In the genomic region with DNA sequence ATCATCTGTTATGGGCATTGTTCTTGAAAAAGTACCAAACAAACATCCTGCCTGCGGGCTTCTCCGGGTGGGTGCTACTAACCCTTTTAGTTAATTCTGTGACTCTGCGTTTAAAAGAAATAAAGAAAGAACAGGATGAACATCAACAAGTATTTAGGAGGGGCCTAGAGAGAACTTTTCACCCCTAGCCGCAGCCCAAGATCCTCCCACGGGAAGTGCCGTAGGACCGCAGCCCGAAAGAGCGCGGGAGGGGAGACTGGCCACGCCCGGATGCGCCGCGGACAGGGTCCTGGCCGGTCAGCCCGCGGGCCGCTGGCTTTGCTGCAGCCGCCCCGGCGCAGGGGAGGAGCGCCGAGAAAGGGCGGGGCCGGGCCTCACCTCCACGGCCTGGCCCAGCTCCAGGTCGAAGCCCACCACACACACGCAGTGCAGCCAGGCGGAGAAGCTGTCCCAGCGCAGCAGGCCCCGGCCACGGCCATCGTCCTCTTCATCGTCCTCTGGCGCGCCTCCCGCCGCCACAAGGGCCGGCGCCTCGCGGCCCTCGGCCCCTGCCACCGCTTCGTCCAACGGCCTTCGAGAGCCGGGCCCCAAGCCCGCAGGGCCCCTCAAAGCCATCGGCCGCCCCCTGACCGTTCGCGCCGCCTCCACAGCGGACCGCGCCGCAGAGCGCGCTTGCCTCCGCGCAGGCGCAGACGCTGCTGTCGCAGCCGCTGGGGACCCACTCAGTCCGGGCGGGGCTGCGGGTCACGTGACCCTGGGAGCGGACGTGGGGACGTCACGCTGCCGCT, we compare ENCODE assay signal across 1 cellular context.
TF ChIP-seq lines count a peak whose summit lies in the region.

A gene with protein sequence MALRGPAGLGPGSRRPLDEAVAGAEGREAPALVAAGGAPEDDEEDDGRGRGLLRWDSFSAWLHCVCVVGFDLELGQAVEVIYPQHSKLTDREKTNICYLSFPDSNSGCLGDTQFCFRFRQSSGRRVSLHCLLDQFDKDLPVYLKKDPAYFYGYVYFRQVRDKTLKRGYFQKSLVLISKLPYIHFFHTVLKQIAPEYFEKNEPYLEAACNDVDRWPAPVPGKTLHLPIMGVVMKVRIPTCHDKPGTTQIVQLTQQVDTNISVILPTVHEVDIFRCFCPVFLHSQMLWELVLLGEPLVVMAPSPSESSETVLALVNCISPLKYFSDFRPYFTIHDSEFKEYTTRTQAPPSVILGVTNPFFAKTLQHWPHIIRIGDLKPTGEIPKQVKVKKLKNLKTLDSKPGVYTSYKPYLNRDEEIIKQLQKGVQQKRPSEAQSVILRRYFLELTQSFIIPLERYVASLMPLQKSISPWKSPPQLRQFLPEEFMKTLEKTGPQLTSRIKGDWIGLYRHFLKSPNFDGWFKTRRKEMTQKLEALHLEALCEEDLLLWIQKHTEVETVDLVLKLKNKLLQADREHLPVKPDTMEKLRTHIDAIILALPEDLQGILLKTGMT (minus strand): TSS at position 674 of the 788 bp plus-strand sequence. CDS start 59 bp downstream, at position 615.

TF ChIP-seq in HepG2, 621 proteins besides CTCF, POLR2A, EP300 and RAD21 (continued from another document and continues in another):
- TF ChIP-seq, protein P1, sequence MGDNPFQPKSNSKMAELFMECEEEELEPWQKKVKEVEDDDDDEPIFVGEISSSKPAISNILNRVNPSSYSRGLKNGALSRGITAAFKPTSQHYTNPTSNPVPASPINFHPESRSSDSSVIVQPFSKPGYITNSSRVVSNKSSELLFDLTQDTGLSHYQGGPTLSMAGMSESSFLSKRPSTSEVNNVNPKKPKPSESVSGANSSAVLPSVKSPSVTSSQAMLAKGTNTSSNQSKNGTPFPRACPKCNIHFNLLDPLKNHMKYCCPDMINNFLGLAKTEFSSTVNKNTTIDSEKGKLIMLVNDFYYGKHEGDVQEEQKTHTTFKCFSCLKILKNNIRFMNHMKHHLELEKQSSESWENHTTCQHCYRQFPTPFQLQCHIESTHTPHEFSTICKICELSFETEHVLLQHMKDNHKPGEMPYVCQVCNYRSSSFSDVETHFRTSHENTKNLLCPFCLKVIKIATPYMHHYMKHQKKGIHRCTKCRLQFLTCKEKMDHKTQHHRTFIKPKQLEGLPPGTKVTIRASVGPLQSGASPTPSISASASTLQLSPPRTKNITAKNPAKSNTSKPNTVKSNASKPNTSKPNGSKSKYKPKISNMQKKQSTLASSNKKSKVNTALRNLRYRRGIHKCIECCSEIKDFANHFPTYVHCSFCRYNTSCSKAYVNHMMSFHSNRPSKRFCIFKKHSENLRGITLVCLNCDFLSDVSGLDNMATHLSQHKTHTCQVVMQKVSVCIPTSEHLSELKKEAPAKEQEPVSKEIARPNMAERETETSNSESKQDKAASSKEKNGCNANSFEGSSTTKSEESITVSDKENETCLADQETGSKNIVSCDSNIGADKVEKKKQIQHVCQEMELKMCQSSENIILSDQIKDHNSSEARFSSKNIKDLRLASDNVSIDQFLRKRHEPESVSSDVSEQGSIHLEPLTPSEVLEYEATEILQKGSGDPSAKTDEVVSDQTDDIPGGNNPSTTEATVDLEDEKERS (CRISPR knock-in tag; IDR thresholded peaks at IDR 0.05) = no peak
- TF ChIP-seq NFATC3 (CRISPR knock-in tag; IDR thresholded peaks at IDR 0.05) = no peak
- TF ChIP-seq, protein P2, sequence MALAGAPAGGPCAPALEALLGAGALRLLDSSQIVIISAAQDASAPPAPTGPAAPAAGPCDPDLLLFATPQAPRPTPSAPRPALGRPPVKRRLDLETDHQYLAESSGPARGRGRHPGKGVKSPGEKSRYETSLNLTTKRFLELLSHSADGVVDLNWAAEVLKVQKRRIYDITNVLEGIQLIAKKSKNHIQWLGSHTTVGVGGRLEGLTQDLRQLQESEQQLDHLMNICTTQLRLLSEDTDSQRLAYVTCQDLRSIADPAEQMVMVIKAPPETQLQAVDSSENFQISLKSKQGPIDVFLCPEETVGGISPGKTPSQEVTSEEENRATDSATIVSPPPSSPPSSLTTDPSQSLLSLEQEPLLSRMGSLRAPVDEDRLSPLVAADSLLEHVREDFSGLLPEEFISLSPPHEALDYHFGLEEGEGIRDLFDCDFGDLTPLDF (CRISPR knock-in tag; IDR thresholded peaks at IDR 0.05) = peak; percentile 86
- TF ChIP-seq, protein P3, sequence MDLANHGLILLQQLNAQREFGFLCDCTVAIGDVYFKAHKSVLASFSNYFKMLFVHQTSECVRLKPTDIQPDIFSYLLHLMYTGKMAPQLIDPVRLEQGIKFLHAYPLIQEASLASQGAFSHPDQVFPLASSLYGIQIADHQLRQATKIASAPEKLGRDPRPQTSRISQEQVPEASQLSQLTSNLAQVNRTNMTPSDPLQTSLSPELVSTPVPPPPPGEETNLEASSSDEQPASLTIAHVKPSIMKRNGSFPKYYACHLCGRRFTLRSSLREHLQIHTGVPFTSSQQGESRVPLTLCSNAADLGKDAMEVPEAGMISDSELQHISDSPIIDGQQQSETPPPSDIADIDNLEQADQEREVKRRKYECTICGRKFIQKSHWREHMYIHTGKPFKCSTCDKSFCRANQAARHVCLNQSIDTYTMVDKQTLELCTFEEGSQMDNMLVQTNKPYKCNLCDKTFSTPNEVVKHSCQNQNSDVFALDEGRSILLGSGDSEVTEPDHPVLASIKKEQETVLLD (CRISPR knock-in tag; IDR thresholded peaks at IDR 0.05; ENCODE audit: low read depth) = peak; percentile 48; the same call in 1 of the 2 replicates
- TF ChIP-seq BHLHE40 (IDR thresholded peaks at IDR 0.05; ENCODE audit: low read length) = peak; percentile 93
- TF ChIP-seq KLF15 (CRISPR knock-in tag; IDR thresholded peaks at IDR 0.05; ENCODE audit: borderline replicate concordance) = no peak
- TF ChIP-seq RORA (CRISPR knock-in tag; IDR thresholded peaks at IDR 0.05) = no peak
- TF ChIP-seq SIX4 (CRISPR knock-in tag; IDR thresholded peaks at IDR 0.05) = no peak
- TF ChIP-seq ZNF296 (CRISPR knock-in tag; conservative IDR thresholded peaks at IDR 0.05) = 0 out of 2 replicates have a peak, but pooled peaks have one; percentile 39
- TF ChIP-seq, protein P4, sequence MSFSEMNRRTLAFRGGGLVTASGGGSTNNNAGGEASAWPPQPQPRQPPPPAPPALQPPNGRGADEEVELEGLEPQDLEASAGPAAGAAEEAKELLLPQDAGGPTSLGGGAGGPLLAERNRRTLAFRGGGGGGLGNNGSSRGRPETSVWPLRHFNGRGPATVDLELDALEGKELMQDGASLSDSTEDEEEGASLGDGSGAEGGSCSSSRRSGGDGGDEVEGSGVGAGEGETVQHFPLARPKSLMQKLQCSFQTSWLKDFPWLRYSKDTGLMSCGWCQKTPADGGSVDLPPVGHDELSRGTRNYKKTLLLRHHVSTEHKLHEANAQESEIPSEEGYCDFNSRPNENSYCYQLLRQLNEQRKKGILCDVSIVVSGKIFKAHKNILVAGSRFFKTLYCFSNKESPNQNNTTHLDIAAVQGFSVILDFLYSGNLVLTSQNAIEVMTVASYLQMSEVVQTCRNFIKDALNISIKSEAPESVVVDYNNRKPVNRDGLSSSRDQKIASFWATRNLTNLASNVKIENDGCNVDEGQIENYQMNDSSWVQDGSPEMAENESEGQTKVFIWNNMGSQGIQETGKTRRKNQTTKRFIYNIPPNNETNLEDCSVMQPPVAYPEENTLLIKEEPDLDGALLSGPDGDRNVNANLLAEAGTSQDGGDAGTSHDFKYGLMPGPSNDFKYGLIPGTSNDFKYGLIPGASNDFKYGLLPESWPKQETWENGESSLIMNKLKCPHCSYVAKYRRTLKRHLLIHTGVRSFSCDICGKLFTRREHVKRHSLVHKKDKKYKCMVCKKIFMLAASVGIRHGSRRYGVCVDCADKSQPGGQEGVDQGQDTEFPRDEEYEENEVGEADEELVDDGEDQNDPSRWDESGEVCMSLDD (CRISPR knock-in tag; IDR thresholded peaks at IDR 0.05; ENCODE audit: borderline replicate concordance) = peak; percentile 74
- TF ChIP-seq, protein P5, sequence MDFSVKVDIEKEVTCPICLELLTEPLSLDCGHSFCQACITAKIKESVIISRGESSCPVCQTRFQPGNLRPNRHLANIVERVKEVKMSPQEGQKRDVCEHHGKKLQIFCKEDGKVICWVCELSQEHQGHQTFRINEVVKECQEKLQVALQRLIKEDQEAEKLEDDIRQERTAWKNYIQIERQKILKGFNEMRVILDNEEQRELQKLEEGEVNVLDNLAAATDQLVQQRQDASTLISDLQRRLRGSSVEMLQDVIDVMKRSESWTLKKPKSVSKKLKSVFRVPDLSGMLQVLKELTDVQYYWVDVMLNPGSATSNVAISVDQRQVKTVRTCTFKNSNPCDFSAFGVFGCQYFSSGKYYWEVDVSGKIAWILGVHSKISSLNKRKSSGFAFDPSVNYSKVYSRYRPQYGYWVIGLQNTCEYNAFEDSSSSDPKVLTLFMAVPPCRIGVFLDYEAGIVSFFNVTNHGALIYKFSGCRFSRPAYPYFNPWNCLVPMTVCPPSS (IDR thresholded peaks at IDR 0.05) = no peak
- TF ChIP-seq, protein P6, sequence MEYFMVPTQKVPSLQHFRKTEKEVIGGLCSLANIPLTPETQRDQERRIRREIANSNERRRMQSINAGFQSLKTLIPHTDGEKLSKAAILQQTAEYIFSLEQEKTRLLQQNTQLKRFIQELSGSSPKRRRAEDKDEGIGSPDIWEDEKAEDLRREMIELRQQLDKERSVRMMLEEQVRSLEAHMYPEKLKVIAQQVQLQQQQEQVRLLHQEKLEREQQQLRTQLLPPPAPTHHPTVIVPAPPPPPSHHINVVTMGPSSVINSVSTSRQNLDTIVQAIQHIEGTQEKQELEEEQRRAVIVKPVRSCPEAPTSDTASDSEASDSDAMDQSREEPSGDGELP (IDR thresholded peaks at IDR 0.05; ENCODE audit: borderline replicate concordance, low read depth) = 0 out of 2 replicates have a peak, but pooled peaks have one; percentile 18
- TF ChIP-seq NBN (conservative IDR thresholded peaks at IDR 0.05) = no peak
- TF ChIP-seq ZSCAN12 (CRISPR knock-in tag; IDR thresholded peaks at IDR 0.05) = no peak
- TF ChIP-seq, protein P7, sequence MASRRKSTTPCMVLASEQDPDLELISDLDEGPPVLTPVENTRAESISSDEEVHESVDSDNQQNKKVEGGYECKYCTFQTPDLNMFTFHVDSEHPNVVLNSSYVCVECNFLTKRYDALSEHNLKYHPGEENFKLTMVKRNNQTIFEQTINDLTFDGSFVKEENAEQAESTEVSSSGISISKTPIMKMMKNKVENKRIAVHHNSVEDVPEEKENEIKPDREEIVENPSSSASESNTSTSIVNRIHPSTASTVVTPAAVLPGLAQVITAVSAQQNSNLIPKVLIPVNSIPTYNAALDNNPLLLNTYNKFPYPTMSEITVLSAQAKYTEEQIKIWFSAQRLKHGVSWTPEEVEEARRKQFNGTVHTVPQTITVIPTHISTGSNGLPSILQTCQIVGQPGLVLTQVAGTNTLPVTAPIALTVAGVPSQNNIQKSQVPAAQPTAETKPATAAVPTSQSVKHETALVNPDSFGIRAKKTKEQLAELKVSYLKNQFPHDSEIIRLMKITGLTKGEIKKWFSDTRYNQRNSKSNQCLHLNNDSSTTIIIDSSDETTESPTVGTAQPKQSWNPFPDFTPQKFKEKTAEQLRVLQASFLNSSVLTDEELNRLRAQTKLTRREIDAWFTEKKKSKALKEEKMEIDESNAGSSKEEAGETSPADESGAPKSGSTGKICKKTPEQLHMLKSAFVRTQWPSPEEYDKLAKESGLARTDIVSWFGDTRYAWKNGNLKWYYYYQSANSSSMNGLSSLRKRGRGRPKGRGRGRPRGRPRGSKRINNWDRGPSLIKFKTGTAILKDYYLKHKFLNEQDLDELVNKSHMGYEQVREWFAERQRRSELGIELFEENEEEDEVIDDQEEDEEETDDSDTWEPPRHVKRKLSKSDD (CRISPR knock-in tag; IDR thresholded peaks at IDR 0.05; ENCODE audit: low read depth) = peak; percentile 87
- TF ChIP-seq, protein P8, sequence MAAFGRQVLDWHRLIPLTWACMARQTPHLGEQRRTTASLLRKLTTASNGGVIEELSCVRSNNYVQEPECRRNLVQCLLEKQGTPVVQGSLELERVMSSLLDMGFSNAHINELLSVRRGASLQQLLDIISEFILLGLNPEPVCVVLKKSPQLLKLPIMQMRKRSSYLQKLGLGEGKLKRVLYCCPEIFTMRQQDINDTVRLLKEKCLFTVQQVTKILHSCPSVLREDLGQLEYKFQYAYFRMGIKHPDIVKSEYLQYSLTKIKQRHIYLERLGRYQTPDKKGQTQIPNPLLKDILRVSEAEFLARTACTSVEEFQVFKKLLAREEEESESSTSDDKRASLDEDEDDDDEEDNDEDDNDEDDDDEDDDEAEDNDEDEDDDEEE (CRISPR knock-in tag; IDR thresholded peaks at IDR 0.05) = peak; percentile 81; the same call in 1 of the 2 replicates
- TF ChIP-seq, protein P9, sequence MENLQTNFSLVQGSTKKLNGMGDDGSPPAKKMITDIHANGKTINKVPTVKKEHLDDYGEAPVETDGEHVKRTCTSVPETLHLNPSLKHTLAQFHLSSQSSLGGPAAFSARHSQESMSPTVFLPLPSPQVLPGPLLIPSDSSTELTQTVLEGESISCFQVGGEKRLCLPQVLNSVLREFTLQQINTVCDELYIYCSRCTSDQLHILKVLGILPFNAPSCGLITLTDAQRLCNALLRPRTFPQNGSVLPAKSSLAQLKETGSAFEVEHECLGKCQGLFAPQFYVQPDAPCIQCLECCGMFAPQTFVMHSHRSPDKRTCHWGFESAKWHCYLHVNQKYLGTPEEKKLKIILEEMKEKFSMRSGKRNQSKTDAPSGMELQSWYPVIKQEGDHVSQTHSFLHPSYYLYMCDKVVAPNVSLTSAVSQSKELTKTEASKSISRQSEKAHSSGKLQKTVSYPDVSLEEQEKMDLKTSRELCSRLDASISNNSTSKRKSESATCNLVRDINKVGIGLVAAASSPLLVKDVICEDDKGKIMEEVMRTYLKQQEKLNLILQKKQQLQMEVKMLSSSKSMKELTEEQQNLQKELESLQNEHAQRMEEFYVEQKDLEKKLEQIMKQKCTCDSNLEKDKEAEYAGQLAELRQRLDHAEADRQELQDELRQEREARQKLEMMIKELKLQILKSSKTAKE (CRISPR knock-in tag; IDR thresholded peaks at IDR 0.05; ENCODE audit: borderline replicate concordance) = no peak
